ENCODE assay signal across 1 cellular context in genomic region chr6:30066577-30067459, GRCh38.
TF ChIP-seq lines count a peak whose summit lies in the region.

Gene PPP1R11 (plus strand): TSS chr6:30067198. CDS start chr6:30067411, 213 bp downstream.

TF ChIP-seq in K562, 482 proteins besides CTCF, POLR2A, EP300 and RAD21 (continued from another document and continues in another):
- TF ChIP-seq CHD7 (IDR thresholded peaks at IDR 0.05; ENCODE audit: low read depth, low read length) (no peak), ZKSCAN8 (CRISPR knock-in tag; IDR thresholded peaks at IDR 0.05) (no peak), ATF3 (IDR thresholded peaks at IDR 0.05) (peak; percentile 87), ATF3 (CRISPR knock-in tag; conservative IDR thresholded peaks at IDR 0.05) (peak; percentile 86), DIDO1 (tag; IDR thresholded peaks at IDR 0.05; ENCODE audit: low read depth) (peak; percentile 73), WHSC1 (IDR thresholded peaks at IDR 0.05; ENCODE audit: low read length) (no peak), PML (IDR thresholded peaks at IDR 0.05; ENCODE audit: low read length) (peak; percentile 84), ZBTB34 (CRISPR knock-in tag; IDR thresholded peaks at IDR 0.05) (no peak), ZNF24 (IDR thresholded peaks at IDR 0.05) (0 out of 2 replicates have a peak, but pooled peaks have one; percentile 19), SAFB (IDR thresholded peaks at IDR 0.05; ENCODE audit: borderline replicate concordance, low read depth, low read length) (no peak), FUS (optimal IDR thresholded peaks at IDR 0.05; ENCODE audit: low read depth, low read length) (no peak), ETS2 (tag; IDR thresholded peaks at IDR 0.05; ENCODE audit: borderline replicate concordance, poor library complexity, severe bottlenecking) (no peak), SRSF7 (optimal IDR thresholded peaks at IDR 0.05; ENCODE audit: low read depth, low read length) (no peak), EHMT2 (IDR thresholded peaks at IDR 0.05) (no peak), SNRNP70 (optimal IDR thresholded peaks at IDR 0.05; ENCODE audit: low read depth, low read length) (no peak), SMAD3 (CRISPR knock-in tag; conservative IDR thresholded peaks at IDR 0.05) (peak; percentile 78), TGIF2 (CRISPR knock-in tag; IDR thresholded peaks at IDR 0.05) (no peak), FOXK1 (CRISPR knock-in tag; IDR thresholded peaks at IDR 0.05; ENCODE audit: borderline replicate concordance) (peak; percentile 83), MECOM (CRISPR knock-in tag; IDR thresholded peaks at IDR 0.05) (no peak), NUFIP1 (IDR thresholded peaks at IDR 0.05; ENCODE audit: partially characterized antibody) (no peak), THRB (CRISPR knock-in tag; conservative IDR thresholded peaks at IDR 0.05) (0 out of 2 replicates have a peak, but pooled peaks have one; percentile 71), ZC3H11A (IDR thresholded peaks at IDR 0.05; ENCODE audit: low read depth, low read length) (no peak; the same call in 1 of the 2 replicates), CREB1 (IDR thresholded peaks at IDR 0.05) (peak; percentile 92), CREB1 (CRISPR knock-in tag; IDR thresholded peaks at IDR 0.05) (peak; percentile 94), ZNF695 (CRISPR knock-in tag; IDR thresholded peaks at IDR 0.05) (no peak), ZNF121 (CRISPR knock-in tag; conservative IDR thresholded peaks at IDR 0.05) (no peak), CBFA2T3 (IDR thresholded peaks at IDR 0.05) (no peak), ZBTB49 (CRISPR knock-in tag; IDR thresholded peaks at IDR 0.05; ENCODE audit: borderline replicate concordance) (no peak; the same call in 1 of the 2 replicates), HDGF (IDR thresholded peaks at IDR 0.05) (no peak), ZNF175 (CRISPR knock-in tag; IDR thresholded peaks at IDR 0.05; ENCODE audit: low read depth) (no peak), ZNF57 (CRISPR knock-in tag; IDR thresholded peaks at IDR 0.05) (no peak), CGGBP1 (CRISPR knock-in tag; IDR thresholded peaks at IDR 0.05) (no peak), ZNF124 (CRISPR knock-in tag; IDR thresholded peaks at IDR 0.05) (no peak), HMBOX1 (IDR thresholded peaks at IDR 0.05) (no peak), TRIM25 (IDR thresholded peaks at IDR 0.05; ENCODE audit: borderline replicate concordance) (0 out of 2 replicates have a peak, but pooled peaks have one; percentile 10), GTF2A2 (tag; IDR thresholded peaks at IDR 0.05) (no peak), MAFK (IDR thresholded peaks at IDR 0.05; ENCODE audit: low read length) (0 out of 2 replicates have a peak, but pooled peaks have one; percentile 2), NCOA6 (IDR thresholded peaks at IDR 0.05) (no peak), DDX20 (tag; IDR thresholded peaks at IDR 0.05; ENCODE audit: low read depth) (no peak), E2F5 (CRISPR knock-in tag; IDR thresholded peaks at IDR 0.05) (peak; percentile 87; the same call in 1 of the 2 replicates), BACH1 (tag; IDR thresholded peaks at IDR 0.05) (no peak), ZFX (CRISPR knock-in tag; IDR thresholded peaks at IDR 0.05) (peak; percentile 48; the same call in 1 of the 2 replicates), LCOR (CRISPR knock-in tag; IDR thresholded peaks at IDR 0.05) (peak; percentile 95; the same call in 1 of the 2 replicates), BMI1 (IDR thresholded peaks at IDR 0.05; ENCODE audit: low read length) (no peak)
